ENCODE assay signal across 8 cellular contexts in the genomic region with DNA sequence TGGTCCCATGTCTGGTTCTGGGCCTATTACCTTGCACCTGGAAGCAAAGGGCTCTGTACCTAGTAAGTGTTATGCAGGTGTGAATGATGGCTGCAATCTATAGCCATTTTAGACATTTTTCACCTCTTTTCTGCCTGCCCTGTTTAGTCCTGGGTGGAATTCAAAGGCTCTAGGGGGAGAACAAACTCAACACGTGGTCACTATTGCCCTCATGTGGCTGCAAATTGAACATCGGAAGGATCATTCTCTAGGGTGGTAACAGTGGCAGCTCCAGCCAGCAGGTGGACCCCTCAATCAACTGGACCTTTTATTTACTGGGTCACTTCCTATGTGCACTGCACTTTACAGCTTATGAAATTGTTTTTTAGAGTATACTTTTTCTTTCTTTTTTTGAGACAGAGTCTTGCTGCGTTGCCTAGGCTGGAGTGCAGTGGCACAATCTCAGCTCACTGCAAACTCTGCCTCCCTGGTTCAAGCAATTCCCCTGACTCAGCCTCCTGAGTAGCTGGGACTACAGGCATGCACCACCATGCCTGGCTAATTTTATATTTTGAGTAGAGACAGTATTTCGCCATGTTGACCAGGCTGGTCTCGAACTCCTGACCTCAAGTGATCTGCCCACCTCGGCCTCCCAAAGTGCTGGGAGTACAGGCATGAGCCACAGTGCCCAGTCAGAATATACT. TPM values are rescaled to one million over a fixed set of nuclear protein-coding genes. Genes with fewer than 3 reads are reported as not detected.
DNase-seq lines count a peak whose midpoint lies in the region; ATAC-seq and TF ChIP-seq lines count a peak whose summit lies in the region.
"Not testable (repeated sequence)": the region's sequence is repeated elsewhere in the genome, so short reads cannot be mapped to it uniquely, and the experiment has no call there.

No MANE protein-coding gene starts in this region.

- intact Hi-C loops in mucosa of descending colon (cut with DNase I, micrococcal nuclease), result not testable (repeated sequence)

- not testable (repeated sequence) for H3K27me3 Mint-ChIP-seq in activated naive CD8-positive, alpha-beta T cell treated with anti-CD3 and anti-CD28 coated beads, Interleukin-2, amount 10 ng/mL, durations not matched to agents 7 days and 5 days

- not testable (repeated sequence) for H3K4me3 ChIP-seq in HFF-Myc (replicated peaks; ENCODE audit: low read depth, low read length); mucosa of descending colon

- not testable (repeated sequence) for H3K4me3 Mint-ChIP-seq in activated naive CD8-positive, alpha-beta T cell treated with anti-CD3 and anti-CD28 coated beads, Interleukin-2, amount 10 ng/mL, durations not matched to agents 7 days and 5 days

- peak; percentile 85 for ATAC-seq in activated naive CD8-positive, alpha-beta T cell treated with anti-CD3 and anti-CD28 coated beads, Interleukin-2, amount 10 ng/mL, durations not matched to agents 7 days and 5 days (ENCODE audit: low read depth)
- peak; percentile 43 for ATAC-seq in foreskin keratinocyte
- ATAC-seq in mucosa of descending colon, result peak; percentile 42

- not testable (repeated sequence) for H3K4me1 ChIP-seq in foreskin keratinocyte; mucosa of descending colon (ENCODE audit: low read depth)

- not testable (repeated sequence) for H3K27me3 ChIP-seq in foreskin keratinocyte

- DNase-seq in COR-L47 (lab: John Stamatoyannopoulos, UW) (peak; percentile 69), HFF-Myc (ENCODE audit: extremely low read depth, low read depth) (peak; percentile 44), NCI-H2196 treated with DMSO at 0.1 percent for 48 hours (lab: John Stamatoyannopoulos, UW; ENCODE audit: unreplicated experiment) (peak; percentile 74), SW480 (ENCODE audit: low spot score) (peak; percentile 88), foreskin keratinocyte (peak in 1 of 2 donors; percentile 51), mucosa of descending colon (peak in 1 of 3 donors; percentile 40)
- peak; percentile 50 for DNase-seq in activated naive CD8-positive, alpha-beta T cell treated with anti-CD3 and anti-CD28 coated beads, Interleukin-2, amount 10 ng/mL, durations not matched to agents 7 days and 5 days
- peak; percentile 58 for DNase-seq in stimulated activated CD8-positive, alpha-beta memory T cell treated with anti-CD3 and anti-CD28 coated beads, Interleukin-4, amount 100 ng/mL, for 48 hours

- TF ChIP-seq CTCF in HFF-Myc (IDR thresholded peaks at IDR 0.05; ENCODE audit: low read depth, low read length, missing control alignments) (peak; percentile 73), foreskin keratinocyte (conservative IDR thresholded peaks at IDR 0.05) (peak; percentile 83)
- not testable (repeated sequence) for TF ChIP-seq CTCF in mucosa of descending colon (IDR thresholded peaks at IDR 0.05)

- H3K9me3 ChIP-seq in mucosa of descending colon, result not testable (repeated sequence)

- H3K27ac ChIP-seq in foreskin keratinocyte, result not testable (repeated sequence)

- not testable (repeated sequence) for H3K9me3 Mint-ChIP-seq in activated naive CD8-positive, alpha-beta T cell treated with anti-CD3 and anti-CD28 coated beads, Interleukin-2, amount 10 ng/mL, durations not matched to agents 7 days and 5 days

- POLR2A ChIA-PET in activated naive CD8-positive, alpha-beta T cell treated with anti-CD3 and anti-CD28 coated beads, Interleukin-2, amount 10 ng/mL, durations not matched to agents 7 days and 5 days (lab: Charles Lee), result interaction anchor here (0.5 to 1.5 kb wide), 2 partner anchors 115 to 194 kb away, joined by 3 to 4 read pairs; no protein-coding TSS in a partner anchor

- not testable (repeated sequence) for H3K4me1 Mint-ChIP-seq in activated naive CD8-positive, alpha-beta T cell treated with anti-CD3 and anti-CD28 coated beads, Interleukin-2, amount 10 ng/mL, durations not matched to agents 7 days and 5 days

- not testable (repeated sequence) for H3K36me3 ChIP-seq in mucosa of descending colon (ENCODE audit: low read depth)

- not testable (repeated sequence) for H3K36me3 Mint-ChIP-seq in activated naive CD8-positive, alpha-beta T cell treated with anti-CD3 and anti-CD28 coated beads, Interleukin-2, amount 10 ng/mL, durations not matched to agents 7 days and 5 days

- not testable (repeated sequence) for H3K27ac Mint-ChIP-seq in activated naive CD8-positive, alpha-beta T cell treated with anti-CD3 and anti-CD28 coated beads, Interleukin-2, amount 10 ng/mL, durations not matched to agents 7 days and 5 days

RNA-seq across cellular contexts. Expression of a gene that starts 16.6 kb away (rescaled TPM):
- total RNA-seq in activated naive CD8-positive, alpha-beta T cell treated with anti-CD3 and anti-CD28 coated beads, Interleukin-2, amount 10 ng/mL, durations not matched to agents 7 days and 5 days, result not detected
- total RNA-seq in foreskin keratinocyte, result not detected in 2 replicates
- not detected in 2 replicates for polyA plus RNA-seq in foreskin keratinocyte
- total RNA-seq in mucosa of descending colon, result not detected

RNA-seq across cellular contexts. Expression of a gene that starts 42.3 kb away (rescaled TPM):
- not detected for total RNA-seq in activated naive CD8-positive, alpha-beta T cell treated with anti-CD3 and anti-CD28 coated beads, Interleukin-2, amount 10 ng/mL, durations not matched to agents 7 days and 5 days
- not detected in 2 replicates for total RNA-seq in foreskin keratinocyte
- polyA plus RNA-seq in foreskin keratinocyte, result not detected in 2 replicates
- total RNA-seq in mucosa of descending colon, result not detected
